In genomic region chr9:134544388-134545212, GRCh38 we compare ENCODE assay signal across 10 cellular contexts.
A peak's percentile ranks its signal among the peaks of the same experiment; 100 is the strongest.
DNase-seq lines count a peak whose midpoint lies in the region; ATAC-seq and TF ChIP-seq lines count a peak whose summit lies in the region.
"Had no signal": no experiment of that assay in that cellular context is flagged by ENCODE, and none has a peak within 500 bp of the region (broad histone marks: within the 10 kb centered on the region; RNA-seq: fewer than 3 reads in every experiment).

No MANE protein-coding gene starts in this region.

- ATAC-seq in Panc1, result peak; percentile 57; the same call in 1 of the 2 replicates
- ATAC-seq in HG03520 (IDR thresholded peaks at IDR 0.05; ENCODE audit: unreplicated experiment), result no peak

- WGBS in testis, 2 donors, result 65 to 69% methylated on average over 26 of the region's 26 CpGs

- no peak for TF ChIP-seq CTCF in Panc1 (IDR thresholded peaks at IDR 0.05)
- no peak for TF ChIP-seq CTCF in fibroblast of pulmonary artery (IDR thresholded peaks at IDR 0.05; ENCODE audit: low read length, missing control alignments)
- no peak for TF ChIP-seq CTCF in testis (IDR thresholded peaks at IDR 0.05)

- H3K9me3 ChIP-seq in Panc1 (ENCODE audit: control insufficient read depth, insufficient read depth, low read depth, low read length), result no peaks in the 10 kb centered on the region
- no peaks in the 10 kb centered on the region for H3K9me3 ChIP-seq in muscle layer of duodenum (ENCODE audit: control insufficient read depth in 1 of 2, low read length in 2 of 2)
- H3K9me3 ChIP-seq in testis, result no peaks in the 10 kb centered on the region
- H3K9me3 ChIP-seq: pancreas had no signal

- intact Hi-C loops in Panc1 (cut with micrococcal nuclease; ENCODE audit: unreplicated experiment), result no loop called here
- intact Hi-C loops in testis (cut with DNase I; ENCODE audit: low total_unique reads), result no loop called here

- H3K27ac ChIP-seq in Panc1 (ENCODE audit: low read length), result no peak overlapping the region
- H3K27ac ChIP-seq in muscle layer of duodenum (ENCODE audit: low read length), result peak overlapping the region; percentile 45
- no peak overlapping the region for H3K27ac ChIP-seq in testis

- no peaks in the 10 kb centered on the region for H3K4me1 ChIP-seq in Panc1 (ENCODE audit: control insufficient read depth, insufficient read depth, low read length)
- H3K4me1 ChIP-seq in muscle layer of duodenum (ENCODE audit: control insufficient read depth in 1 of 2, insufficient read depth in 2 of 2, low read length in 2 of 2), result peaks cover 0 to 22% of the 10 kb centered on the region in 2 donors
- peaks cover 7% of the 10 kb centered on the region for H3K4me1 ChIP-seq in testis
- H3K4me1 ChIP-seq: pancreas had no signal

- no peaks in the 10 kb centered on the region for H3K27me3 ChIP-seq in Panc1 (ENCODE audit: control insufficient read depth, insufficient read depth, low read length)
- H3K27me3 ChIP-seq in muscle layer of duodenum (ENCODE audit: low read depth, low read length), result no peaks in the 10 kb centered on the region
- no peaks in the 10 kb centered on the region for H3K27me3 ChIP-seq in testis
- H3K27me3 ChIP-seq: pancreas had no signal

- in situ Hi-C loops in Panc1 (cut with HindIII; ENCODE audit: low pct_unique_long_range_greater_than_20kb, low sequenced_read_pairs), result no loop called here

- TF ChIP-seq POLR2A in testis (IDR thresholded peaks at IDR 0.05), result no peak

- DNase-seq in AG08395 (ENCODE audit: low spot score) (peak; percentile 79), Panc1 (ENCODE audit: low read depth, low spot score) (no peak), fibroblast of pulmonary artery (ENCODE audit: low read depth) (peak; percentile 77), LoVo (ENCODE audit: low spot score) (no peak), testis (no peak)
- no peak for DNase-seq in stimulated activated naive CD4-positive, alpha-beta T cell (lab: John Stamatoyannopoulos, UW)
- DNase-seq: effector memory CD4-positive, alpha-beta T cell had no signal

- H3K36me3 ChIP-seq in Panc1 (ENCODE audit: control insufficient read depth, insufficient read depth, low read length) (no peaks in the 10 kb centered on the region), muscle layer of duodenum (ENCODE audit: control insufficient read depth in 1 of 2, insufficient read depth in 2 of 2, low read length in 2 of 2) (no peaks in the 10 kb centered on the region), testis (ENCODE audit: low read depth, missing control alignments) (no peaks in the 10 kb centered on the region)
- H3K36me3 ChIP-seq: pancreas had no signal

- POLR2A ChIA-PET in Panc1 (lab: Charles Lee), result no interaction called here

- no TSS peak for BruUV-seq in Panc1 (replicated peaks; lab: Mats Ljungman, UMichigan)

- CTCF ChIA-PET in Panc1 (lab: Charles Lee), result no interaction called here

- no peak overlapping the region for H3K4me3 ChIP-seq in Panc1 (ENCODE audit: low read depth in 2 of 2, low read length in 2 of 2)
- no peak overlapping the region for H3K4me3 ChIP-seq in fibroblast of pulmonary artery (replicated peaks; ENCODE audit: low read depth, low read length)
- no peak overlapping the region for H3K4me3 ChIP-seq in muscle layer of duodenum (ENCODE audit: low read depth in 1 of 2, low read length in 2 of 2)
- H3K4me3 ChIP-seq in testis, result no peak overlapping the region
- H3K4me3 ChIP-seq: pancreas had no signal

Comparison
In these comparisons a context has a peak if more than half of its experiments do, and no peak if none do; other contexts are left out.
1. DNase-seq: peak in AG08395 (single experiment) and fibroblast of pulmonary artery (single experiment); none in Panc1 (single experiment), LoVo (single experiment), stimulated activated naive CD4-positive, alpha-beta T cell (0 of 6) and testis (single experiment).